In genomic region chr6:692858-693736, GRCh38 we compare ENCODE assay signal across 8 cellular contexts. TPM values are rescaled to one million over a fixed set of nuclear protein-coding genes. Genes with fewer than 3 reads are reported as not detected.
DNase-seq lines count a peak whose midpoint lies in the region; ATAC-seq and TF ChIP-seq lines count a peak whose summit lies in the region.

Gene EXOC2, minus strand, starts transcription at chr6:693139. Its CDS starts 55,321 bp downstream, at chr6:637818.

- H3K9me2 ChIP-seq in neural cell (ENCODE audit: insufficient read depth, low read length), result no peaks in the 10 kb centered on the region

- H3K4me3 Mint-ChIP-seq in stimulated activated naive CD8-positive, alpha-beta T cell treated with anti-CD3 and anti-CD28 coated beads, Interleukin-15, amount 100 ng/mL, for 72 hours, result peak within 1 kb of the TSS; percentile 92 to 98

- no peak for TF ChIP-seq RAD21 in neural cell (conservative IDR thresholded peaks at IDR 0.05)

- no peaks in the 10 kb centered on the region for H3F3A ChIP-seq in neural cell (ENCODE audit: insufficient read depth, low read length, poor library complexity, severe bottlenecking)

- H3K9me3 ChIP-seq in neural cell (ENCODE audit: low read length), result no peaks in the 10 kb centered on the region

- H3K9me3 Mint-ChIP-seq in stimulated activated naive CD8-positive, alpha-beta T cell treated with anti-CD3 and anti-CD28 coated beads, Interleukin-15, amount 100 ng/mL, for 72 hours, result no peaks in the 10 kb centered on the region

- DNase-seq in EH (ENCODE audit: low read depth) (peak; percentile 78), SIG-M5 (lab: John Stamatoyannopoulos, UW) (peak; percentile 2), fibroblast of villous mesenchyme (ENCODE audit: low read depth) (peak; percentile 80)
- peak; percentile 60 for DNase-seq in Jurkat, Clone E6-1 (ENCODE audit: low read depth, low spot score)
- peak; percentile 95 for DNase-seq in activated effector memory CD4-positive, alpha-beta T cell treated with anti-CD3 and anti-CD28 coated beads, Interleukin-2, amount 50 U/mL, for 16 hours
- DNase-seq in stimulated activated naive CD8-positive, alpha-beta T cell treated with anti-CD3 and anti-CD28 coated beads, Interleukin-15, amount 100 ng/mL, for 72 hours, result peak; percentile 84 to 89

- no peaks in the 10 kb centered on the region for H3K27me3 ChIP-seq in neural cell (ENCODE audit: insufficient read depth, low read depth, low read length)

- H3K4me1 Mint-ChIP-seq in stimulated activated naive CD8-positive, alpha-beta T cell treated with anti-CD3 and anti-CD28 coated beads, Interleukin-15, amount 100 ng/mL, for 72 hours, result peaks cover 42% of the 10 kb centered on the region

- H3K27me3 Mint-ChIP-seq in stimulated activated naive CD8-positive, alpha-beta T cell treated with anti-CD3 and anti-CD28 coated beads, Interleukin-15, amount 100 ng/mL, for 72 hours, result no peaks in the 10 kb centered on the region

- peak within 1 kb of the TSS; percentile 86 for H3K4me3 ChIP-seq in Jurkat, Clone E6-1 (ENCODE audit: low read length)
- H3K4me3 ChIP-seq in fibroblast of villous mesenchyme (ENCODE audit: low read depth, low read length), result peak within 1 kb of the TSS; percentile 92
- H3K4me3 ChIP-seq in neural cell (ENCODE audit: low read length), result peak within 1 kb of the TSS; percentile 97

- H3K9ac ChIP-seq in neural cell (ENCODE audit: low read length), result peak within 1 kb of the TSS; percentile 87

- no peak for TF ChIP-seq CTCF in fibroblast of villous mesenchyme (IDR thresholded peaks at IDR 0.05; ENCODE audit: insufficient read depth, low read depth, low read length)
- peak; percentile 59 for TF ChIP-seq CTCF in neural cell (IDR thresholded peaks at IDR 0.05; ENCODE audit: poor library complexity, severe bottlenecking)

- peak; percentile 70 for TF ChIP-seq EP300 in neural cell (conservative IDR thresholded peaks at IDR 0.05; ENCODE audit: poor library complexity, severe bottlenecking)

- H3K27ac ChIP-seq in neural cell (ENCODE audit: low read length), result peak within 1 kb of the TSS; percentile 65

- H3K79me2 ChIP-seq in neural cell (replicated peaks; ENCODE audit: insufficient read depth, low read length), result peaks cover 35% of the 10 kb centered on the region

- H3K36me3 ChIP-seq in neural cell (ENCODE audit: insufficient read depth, low read length), result no peaks in the 10 kb centered on the region

- ATAC-seq in GM21619 (IDR thresholded peaks at IDR 0.05; ENCODE audit: unreplicated experiment), result peak; percentile 87
- ATAC-seq in stimulated activated naive CD8-positive, alpha-beta T cell treated with anti-CD3 and anti-CD28 coated beads, Interleukin-15, amount 100 ng/mL, for 72 hours, result peak; percentile 93

- H2AFZ ChIP-seq in neural cell (ENCODE audit: low read depth, low read length), result peak within 1 kb of the TSS; percentile 87

- peak within 1 kb of the TSS; percentile 92 to 98 for H3K27ac Mint-ChIP-seq in stimulated activated naive CD8-positive, alpha-beta T cell treated with anti-CD3 and anti-CD28 coated beads, Interleukin-15, amount 100 ng/mL, for 72 hours

- H4K20me1 ChIP-seq in neural cell (ENCODE audit: insufficient read depth), result no peaks in the 10 kb centered on the region

- peak within 1 kb of the TSS; percentile 84 for H3K4me2 ChIP-seq in neural cell (ENCODE audit: low read length)

TF ChIP-seq in neural cell, 6 proteins besides CTCF, POLR2A, EP300 and RAD21:
- no peak for TF ChIP-seq EZH2 (IDR thresholded peaks at IDR 0.05; ENCODE audit: borderline replicate concordance, insufficient read depth, low read length, poor library complexity, severe bottlenecking)
- peak; percentile 72 for TF ChIP-seq MXI1 (conservative IDR thresholded peaks at IDR 0.05; ENCODE audit: poor library complexity, severe bottlenecking)
- peak; percentile 97 for TF ChIP-seq TAF1 (IDR thresholded peaks at IDR 0.05; ENCODE audit: low read depth)
- TF ChIP-seq REST (IDR thresholded peaks at IDR 0.05; ENCODE audit: borderline replicate concordance), result peak; percentile 64
- peak; percentile 91 for TF ChIP-seq POLR2AphosphoS5 (IDR thresholded peaks at IDR 0.05)
- TF ChIP-seq SMC3 (conservative IDR thresholded peaks at IDR 0.05; ENCODE audit: poor library complexity), result peak; percentile 27

RNA-seq across cellular contexts. Expression of gene EXOC2, which starts in this region (rescaled TPM):
- 29.2 TPM for polyA plus RNA-seq in Jurkat, Clone E6-1 (2012; ENCODE audit: insufficient read depth, insufficient read length)
- 24.8 and 29.8 TPM in 2 replicates for total RNA-seq in fibroblast of villous mesenchyme
- 35.2 and 38.6 TPM in 2 replicates for polyA plus RNA-seq in neural cell
- 86.4 and 92.4 TPM in 2 replicates for polyA minus RNA-seq in neural cell

Comparison
In these comparisons a context has a peak if more than half of its experiments do, and no peak if none do; other contexts are left out.
1. Peak in every context shown above with its lines: DNase-seq, ATAC-seq, H3K4me3 ChIP-seq and H3K27ac ChIP-seq.
2. DNase-seq: peak in every context shown above with its lines; median percentile 95 in activated effector memory CD4-positive, alpha-beta T cell treated with anti-CD3 and anti-CD28 coated beads, Interleukin-2, amount 50 U/mL, for 16 hours; 86 in stimulated activated naive CD8-positive, alpha-beta T cell treated with anti-CD3 and anti-CD28 coated beads, Interleukin-15, amount 100 ng/mL, for 72 hours; 80 in fibroblast of villous mesenchyme; 78 in EH; 60 in Jurkat, Clone E6-1; 2 in SIG-M5.